In the genomic region with DNA sequence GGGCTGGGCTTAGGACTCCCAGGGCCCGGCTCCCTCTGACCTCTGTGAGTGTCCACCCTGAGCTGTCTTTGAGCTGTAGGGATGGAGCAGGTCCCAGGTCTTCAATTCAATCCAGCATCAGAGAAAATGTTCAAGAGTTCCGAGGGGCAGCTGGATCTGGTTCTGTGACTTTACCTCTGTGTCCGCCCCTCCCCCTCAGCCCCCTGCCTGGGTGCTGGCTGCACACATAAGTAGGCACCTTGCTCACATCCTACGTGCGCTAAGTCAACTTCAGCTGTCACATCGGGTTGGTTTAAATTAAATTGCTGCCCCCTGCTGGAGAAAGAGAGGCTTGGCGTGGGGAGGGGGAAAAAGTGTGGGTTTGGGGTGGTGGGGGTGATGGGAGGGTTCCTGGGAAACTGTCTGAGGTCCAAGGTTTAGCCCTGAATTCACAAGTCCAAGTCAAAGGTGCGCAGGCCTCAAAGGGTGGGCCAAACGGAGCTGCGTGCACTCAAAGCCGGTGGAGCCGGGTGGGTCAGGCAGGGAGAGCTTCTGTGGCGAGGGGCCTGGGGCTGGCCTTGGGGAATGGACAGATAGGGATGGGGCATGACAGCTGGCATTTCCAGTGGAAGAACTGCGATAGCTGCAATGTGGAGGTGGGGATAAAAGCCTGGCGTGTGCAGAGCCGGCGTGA, we compare ENCODE assay signal across 1 cellular context.
TF ChIP-seq lines count a peak whose summit lies in the region.

No MANE protein-coding gene starts in this region.

TF ChIP-seq in GM23338, 12 proteins besides CTCF, POLR2A, EP300 and RAD21 (continued from another document):
- no peak for TF ChIP-seq ZNF462 (CRISPR knock-in tag; IDR thresholded peaks at IDR 0.05)
- no peak for TF ChIP-seq NANOG (IDR thresholded peaks at IDR 0.05; ENCODE audit: borderline replicate concordance)
- TF ChIP-seq EZH2phosphoT487 (IDR thresholded peaks at IDR 0.05; ENCODE audit: unreplicated experiment): no peak
- TF ChIP-seq JUNB (IDR thresholded peaks at IDR 0.05; ENCODE audit: unreplicated experiment): no peak
